ENCODE assay signal across 8 cellular contexts in genomic region chr19:53365134-53365898, GRCh38. TPM values are rescaled to one million over a fixed set of nuclear protein-coding genes. Genes with fewer than 3 reads are reported as not detected.
DNase-seq lines count a peak whose midpoint lies in the region; TF ChIP-seq lines count a peak whose summit lies in the region.

Gene ZNF525 (plus strand): TSS chr19:53365705. CDS start chr19:53372282, 6,577 bp downstream.

- H2AFZ ChIP-seq in GM23248: peak within 1 kb of the TSS; percentile 93

- H3K4me2 ChIP-seq in GM23248 (ENCODE audit: unreplicated experiment): peak within 1 kb of the TSS; percentile 93

- H3K4me3 ChIP-seq in GM23248 (peak within 1 kb of the TSS; percentile 83), LNCaP clone FGC (ENCODE audit: low read depth, low read length) (peak within 1 kb of the TSS; percentile 74), SJCRH30 (peak within 1 kb of the TSS; percentile 67), suprapubic skin (peak within 1 kb of the TSS; percentile 66)

- H3K27ac ChIP-seq in GM23248 (no peak within 1 kb of the TSS), SJCRH30 (peak within 1 kb of the TSS; percentile 50), suprapubic skin (peak within 1 kb of the TSS; percentile 76)

- H3K9me3 ChIP-seq in GM23248 (ENCODE audit: low read depth) (no peaks in the 10 kb centered on the region), SJCRH30 (replicated peaks) (no peaks in the 10 kb centered on the region), suprapubic skin (no peaks in the 10 kb centered on the region)

- no peaks in the 10 kb centered on the region for H3K4me1 ChIP-seq in GM23248 (ENCODE audit: insufficient read depth)
- H3K4me1 ChIP-seq in SJCRH30: no peaks in the 10 kb centered on the region
- peaks cover 10% of the 10 kb centered on the region for H3K4me1 ChIP-seq in suprapubic skin

- H3K9me2 ChIP-seq in GM23248 (ENCODE audit: insufficient read depth): no peaks in the 10 kb centered on the region

- TF ChIP-seq EP300 in suprapubic skin (IDR thresholded peaks at IDR 0.05): no peak

- no peaks in the 10 kb centered on the region for H3K79me2 ChIP-seq in GM23248 (ENCODE audit: insufficient read depth)

- peak within 1 kb of the TSS; percentile 78 for H3K9ac ChIP-seq in GM23248

- peak in 1 of 2 donors; percentile 38 for TF ChIP-seq POLR2A in suprapubic skin (IDR thresholded peaks at IDR 0.05)

- in situ Hi-C loops in GM23248 (cut with MboI): no loop called here

- peak; percentile 43; the same call in 1 of the 2 replicates for TF ChIP-seq CTCF in LNCaP clone FGC (IDR thresholded peaks at IDR 0.05; ENCODE audit: control insufficient read depth, extremely low read depth, insufficient read depth)
- peak in 1 of 2 donors; percentile 26 for TF ChIP-seq CTCF in suprapubic skin (IDR thresholded peaks at IDR 0.05)

- 2% methylated on average over 40 to 45 of the region's 45 CpGs for WGBS in GM23248 (ENCODE audit: low coverage in 1 of 2, low lambda C conversion rate in 2 of 2, missing lambda C conversion rate in 2 of 2), 2 experiments
- WGBS in suprapubic skin: 7% methylated on average over 19 of the region's 45 CpGs

- no peaks in the 10 kb centered on the region for H3F3A ChIP-seq in GM23248 (ENCODE audit: insufficient read depth)

- H3K36me3 ChIP-seq in GM23248 (ENCODE audit: low read depth): no peaks in the 10 kb centered on the region
- no peaks in the 10 kb centered on the region for H3K36me3 ChIP-seq in SJCRH30
- H3K36me3 ChIP-seq in suprapubic skin: no peaks in the 10 kb centered on the region

- no peaks in the 10 kb centered on the region for H4K20me1 ChIP-seq in GM23248 (ENCODE audit: insufficient read depth)

- DNase-seq in EH (ENCODE audit: low read depth) (peak; percentile 78), GM23248 (peak; percentile 89), LNCaP clone FGC (ENCODE audit: low read depth) (peak; percentile 59), SJCRH30 (peak; percentile 90), germinal center (ENCODE audit: low spot score) (peak; percentile 96), occipital lobe (lab: John Stamatoyannopoulos, UW) (peak; percentile 85), suprapubic skin (ENCODE audit: low spot score in 2 of 2) (peak; percentile 93 to 94)
- peak; percentile 80 to 98 (median 94) for DNase-seq in activated naive CD4-positive, alpha-beta T cell (lab: John Stamatoyannopoulos, UW)

- no peaks in the 10 kb centered on the region for H3K27me3 ChIP-seq in GM23248 (replicated peaks; ENCODE audit: insufficient read depth)
- H3K27me3 ChIP-seq in SJCRH30: no peaks in the 10 kb centered on the region
- H3K27me3 ChIP-seq in suprapubic skin: no peaks in the 10 kb centered on the region

RNA-seq across cellular contexts. Expression of gene ZNF525, which starts in this region (rescaled TPM):
- 3.6 and 7.6 TPM in 2 replicates for total RNA-seq in GM23248 (2014; rRNA removed; shearing (Covaris generic))
- polyA plus RNA-seq in GM23248 (2016; fragmentation: Nextera tagmentation; extraction: Ambion mirVana): 1.9 and 2.0 TPM in 2 replicates
- 12.2 and 14.7 TPM in 2 replicates for total RNA-seq in SJCRH30 (2014; rRNA removed; shearing (Covaris generic))
- 37.1 TPM for total RNA-seq in occipital lobe
- 10 to 100 TPM in 3 of 4 donors, 1 to 10 TPM in 1; 6.4 to 48.2 (median 16.0) TPM for total RNA-seq in suprapubic skin
